In the genomic region with DNA sequence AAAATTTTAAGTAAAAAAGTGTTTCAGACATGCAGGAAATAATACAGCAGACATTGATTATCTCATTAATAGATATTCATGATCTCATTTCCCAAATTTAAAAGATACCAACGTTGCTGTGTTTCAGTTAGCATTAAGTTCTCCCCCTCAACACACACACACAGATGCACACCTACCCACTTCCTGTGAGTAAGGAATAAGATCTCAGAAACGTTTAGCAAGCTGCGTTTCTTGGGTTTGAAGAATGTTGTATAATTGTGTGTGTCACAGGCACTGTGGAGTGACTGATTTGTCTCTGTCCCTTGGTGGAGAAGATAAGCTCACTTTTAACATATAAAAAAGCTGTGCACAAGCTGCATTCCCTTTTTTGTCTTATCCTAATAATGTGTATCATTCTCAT, we compare ENCODE assay signal across 1 cellular context.
TF ChIP-seq lines count a peak whose summit lies in the region.

No MANE protein-coding gene starts in this region.

TF ChIP-seq in SK-N-SH, 30 proteins besides CTCF, POLR2A, EP300 and RAD21 (continued from another document):
- TF ChIP-seq, protein P1, sequence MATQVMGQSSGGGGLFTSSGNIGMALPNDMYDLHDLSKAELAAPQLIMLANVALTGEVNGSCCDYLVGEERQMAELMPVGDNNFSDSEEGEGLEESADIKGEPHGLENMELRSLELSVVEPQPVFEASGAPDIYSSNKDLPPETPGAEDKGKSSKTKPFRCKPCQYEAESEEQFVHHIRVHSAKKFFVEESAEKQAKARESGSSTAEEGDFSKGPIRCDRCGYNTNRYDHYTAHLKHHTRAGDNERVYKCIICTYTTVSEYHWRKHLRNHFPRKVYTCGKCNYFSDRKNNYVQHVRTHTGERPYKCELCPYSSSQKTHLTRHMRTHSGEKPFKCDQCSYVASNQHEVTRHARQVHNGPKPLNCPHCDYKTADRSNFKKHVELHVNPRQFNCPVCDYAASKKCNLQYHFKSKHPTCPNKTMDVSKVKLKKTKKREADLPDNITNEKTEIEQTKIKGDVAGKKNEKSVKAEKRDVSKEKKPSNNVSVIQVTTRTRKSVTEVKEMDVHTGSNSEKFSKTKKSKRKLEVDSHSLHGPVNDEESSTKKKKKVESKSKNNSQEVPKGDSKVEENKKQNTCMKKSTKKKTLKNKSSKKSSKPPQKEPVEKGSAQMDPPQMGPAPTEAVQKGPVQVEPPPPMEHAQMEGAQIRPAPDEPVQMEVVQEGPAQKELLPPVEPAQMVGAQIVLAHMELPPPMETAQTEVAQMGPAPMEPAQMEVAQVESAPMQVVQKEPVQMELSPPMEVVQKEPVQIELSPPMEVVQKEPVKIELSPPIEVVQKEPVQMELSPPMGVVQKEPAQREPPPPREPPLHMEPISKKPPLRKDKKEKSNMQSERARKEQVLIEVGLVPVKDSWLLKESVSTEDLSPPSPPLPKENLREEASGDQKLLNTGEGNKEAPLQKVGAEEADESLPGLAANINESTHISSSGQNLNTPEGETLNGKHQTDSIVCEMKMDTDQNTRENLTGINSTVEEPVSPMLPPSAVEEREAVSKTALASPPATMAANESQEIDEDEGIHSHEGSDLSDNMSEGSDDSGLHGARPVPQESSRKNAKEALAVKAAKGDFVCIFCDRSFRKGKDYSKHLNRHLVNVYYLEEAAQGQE (IDR thresholded peaks at IDR 0.05; ENCODE audit: low read depth, low read length): no peak
- TF ChIP-seq, protein P2, sequence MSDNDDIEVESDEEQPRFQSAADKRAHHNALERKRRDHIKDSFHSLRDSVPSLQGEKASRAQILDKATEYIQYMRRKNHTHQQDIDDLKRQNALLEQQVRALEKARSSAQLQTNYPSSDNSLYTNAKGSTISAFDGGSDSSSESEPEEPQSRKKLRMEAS (IDR thresholded peaks at IDR 0.05; ENCODE audit: low read depth): no peak
- no peak for TF ChIP-seq ELF1 (IDR thresholded peaks at IDR 0.05)
- no peak for TF ChIP-seq TEAD4 (IDR thresholded peaks at IDR 0.05; ENCODE audit: borderline replicate concordance, insufficient read depth)
- TF ChIP-seq, protein P3, sequence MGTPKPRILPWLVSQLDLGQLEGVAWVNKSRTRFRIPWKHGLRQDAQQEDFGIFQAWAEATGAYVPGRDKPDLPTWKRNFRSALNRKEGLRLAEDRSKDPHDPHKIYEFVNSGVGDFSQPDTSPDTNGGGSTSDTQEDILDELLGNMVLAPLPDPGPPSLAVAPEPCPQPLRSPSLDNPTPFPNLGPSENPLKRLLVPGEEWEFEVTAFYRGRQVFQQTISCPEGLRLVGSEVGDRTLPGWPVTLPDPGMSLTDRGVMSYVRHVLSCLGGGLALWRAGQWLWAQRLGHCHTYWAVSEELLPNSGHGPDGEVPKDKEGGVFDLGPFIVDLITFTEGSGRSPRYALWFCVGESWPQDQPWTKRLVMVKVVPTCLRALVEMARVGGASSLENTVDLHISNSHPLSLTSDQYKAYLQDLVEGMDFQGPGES (IDR thresholded peaks at IDR 0.05; ENCODE audit: low read depth, low read length): no peak
- no peak for TF ChIP-seq GABPA (IDR thresholded peaks at IDR 0.05; ENCODE audit: low read depth)
- no peak for TF ChIP-seq NFIC (IDR thresholded peaks at IDR 0.05; ENCODE audit: borderline replicate concordance)
- TF ChIP-seq, protein P4, sequence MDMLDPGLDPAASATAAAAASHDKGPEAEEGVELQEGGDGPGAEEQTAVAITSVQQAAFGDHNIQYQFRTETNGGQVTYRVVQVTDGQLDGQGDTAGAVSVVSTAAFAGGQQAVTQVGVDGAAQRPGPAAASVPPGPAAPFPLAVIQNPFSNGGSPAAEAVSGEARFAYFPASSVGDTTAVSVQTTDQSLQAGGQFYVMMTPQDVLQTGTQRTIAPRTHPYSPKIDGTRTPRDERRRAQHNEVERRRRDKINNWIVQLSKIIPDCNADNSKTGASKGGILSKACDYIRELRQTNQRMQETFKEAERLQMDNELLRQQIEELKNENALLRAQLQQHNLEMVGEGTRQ (IDR thresholded peaks at IDR 0.05; ENCODE audit: borderline replicate concordance, low read depth, low read length): no peak
- TF ChIP-seq MXI1 (IDR thresholded peaks at IDR 0.05; ENCODE audit: low read depth, low read length): no peak
- no peak for TF ChIP-seq RCOR1 (IDR thresholded peaks at IDR 0.05; ENCODE audit: low read length)
- no peak for TF ChIP-seq EZH2phosphoT487 (IDR thresholded peaks at IDR 0.05; ENCODE audit: borderline replicate concordance, low read depth)
- TF ChIP-seq SIN3A (IDR thresholded peaks at IDR 0.05; ENCODE audit: borderline replicate concordance, low read depth, low read length): no peak
- no peak for TF ChIP-seq TAF1 (IDR thresholded peaks at IDR 0.05; ENCODE audit: borderline replicate concordance, low read depth, low read length)
